In the genomic region with DNA sequence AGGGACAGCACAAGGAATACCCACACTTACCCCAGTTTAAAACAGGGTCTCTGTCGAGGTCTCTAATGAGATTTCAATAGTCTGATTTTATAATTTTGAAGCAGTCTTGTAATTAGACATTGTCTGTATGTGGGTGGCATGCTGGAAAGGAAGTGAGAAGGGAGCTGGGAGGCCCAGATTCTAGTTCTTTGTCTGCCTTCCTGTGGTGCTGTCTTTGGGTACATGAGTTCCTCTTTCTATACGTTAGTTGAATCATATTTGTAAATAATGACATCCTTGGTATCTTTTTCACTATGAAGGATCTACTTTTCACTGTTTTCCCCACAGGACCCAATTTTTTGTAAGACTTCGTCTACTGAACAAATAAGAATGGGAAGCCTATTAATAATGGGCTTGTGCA, we compare ENCODE assay signal across 9 cellular contexts.
DNase-seq lines count a peak whose midpoint lies in the region; ATAC-seq and TF ChIP-seq lines count a peak whose summit lies in the region.
"Had no signal": no experiment of that assay in that cellular context is flagged by ENCODE, and none has a peak within 500 bp of the region (broad histone marks: within the 10 kb centered on the region; RNA-seq: fewer than 3 reads in every experiment).

No MANE protein-coding gene starts in this region.

- peak; percentile 77 for ATAC-seq in GM19043 (IDR thresholded peaks at IDR 0.05; ENCODE audit: low read depth, unreplicated experiment)
- ATAC-seq in HG02642 (IDR thresholded peaks at IDR 0.05; ENCODE audit: poor library complexity, unreplicated experiment): peak; percentile 91
- ATAC-seq in HG03558 (IDR thresholded peaks at IDR 0.05; ENCODE audit: extremely low read depth, unreplicated experiment): peak; percentile 82
- ATAC-seq: Panc1 had no signal

- no peak overlapping the region for H3K27ac ChIP-seq in coronary artery
- H3K27ac ChIP-seq: KMS-11 had no signal

- no peak overlapping the region for H3K4me3 ChIP-seq in coronary artery

- no peak for TF ChIP-seq CTCF in coronary artery (IDR thresholded peaks at IDR 0.05)

- DNase-seq in pons (ENCODE audit: low spot score) (peak; percentile 48), coronary artery (ENCODE audit: low spot score) (no peak), AG20443 (ENCODE audit: low spot score) (no peak), HPDE6-E6E7 (ENCODE audit: extremely low spot score) (no peak)
